ENCODE assay signal across 2 cellular contexts in the genomic region with DNA sequence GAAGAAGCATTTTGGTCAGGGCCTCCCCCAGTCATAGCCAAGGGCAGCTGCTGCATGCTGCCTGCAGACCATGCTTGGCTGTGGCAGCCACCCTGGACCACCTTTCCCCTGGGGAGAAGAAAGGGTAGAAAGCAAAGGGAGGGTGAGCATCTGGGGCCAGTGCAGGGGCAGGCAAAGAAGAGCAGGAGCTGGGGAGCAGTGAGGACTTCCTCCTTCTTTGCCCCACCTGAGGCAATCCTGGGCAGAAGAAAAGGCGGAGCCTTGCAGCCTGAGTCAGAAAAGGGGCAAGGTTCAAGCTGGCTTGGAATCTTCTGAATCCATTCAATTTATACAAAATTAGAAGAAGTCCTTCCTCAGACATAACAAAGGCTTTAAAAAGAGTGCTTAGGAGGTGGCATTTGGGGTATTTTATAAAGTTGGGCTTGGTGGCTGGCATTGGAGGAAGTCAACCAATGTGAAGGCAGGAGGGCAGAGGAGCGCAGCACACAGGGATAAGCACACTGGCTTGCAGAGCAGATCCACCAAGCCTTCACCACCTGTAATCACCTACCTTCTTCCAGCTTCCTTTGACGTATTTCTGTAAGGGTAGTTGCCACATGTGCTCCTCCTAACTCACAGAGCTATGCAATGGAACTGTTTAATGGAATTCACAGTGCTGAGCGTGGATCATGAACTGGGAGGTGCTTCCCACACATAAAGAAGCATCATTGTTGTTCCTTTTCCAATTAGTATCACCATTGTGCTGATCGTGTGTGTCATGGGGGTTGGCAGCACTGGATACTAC.
TF ChIP-seq lines count a peak whose summit lies in the region.

No MANE protein-coding gene starts in this region.

TF ChIP-seq in A549, 52 proteins besides CTCF, POLR2A, EP300 and RAD21:
- TF ChIP-seq CBX2 (IDR thresholded peaks at IDR 0.05; ENCODE audit: borderline replicate concordance, low read depth) (no peak), RFX5 (IDR thresholded peaks at IDR 0.05) (no peak), HOXA7 (CRISPR knock-in tag; IDR thresholded peaks at IDR 0.05) (no peak), CEBPB (IDR thresholded peaks at IDR 0.05) (no peak), HOXB5 (CRISPR knock-in tag; IDR thresholded peaks at IDR 0.05) (no peak), GATA3 (IDR thresholded peaks at IDR 0.05; ENCODE audit: borderline replicate concordance) (no peak), NPAS2 (CRISPR knock-in tag; IDR thresholded peaks at IDR 0.05; ENCODE audit: borderline replicate concordance) (no peak), FOXS1 (CRISPR knock-in tag; IDR thresholded peaks at IDR 0.05) (no peak), EHF (CRISPR knock-in tag; IDR thresholded peaks at IDR 0.05) (no peak), TP53 (CRISPR knock-in tag; IDR thresholded peaks at IDR 0.05) (no peak), JUN (IDR thresholded peaks at IDR 0.05) (no peak), SMC3 (IDR thresholded peaks at IDR 0.05) (no peak), BHLHE40 (IDR thresholded peaks at IDR 0.05; ENCODE audit: low read depth, low read length) (no peak), MAFK (IDR thresholded peaks at IDR 0.05; ENCODE audit: partially characterized antibody) (no peak), HDAC2 (IDR thresholded peaks at IDR 0.05) (no peak), FOSB (CRISPR knock-in tag; IDR thresholded peaks at IDR 0.05) (no peak), RNF2 (IDR thresholded peaks at IDR 0.05; ENCODE audit: borderline replicate concordance, low read depth) (no peak), HEYL (CRISPR knock-in tag; IDR thresholded peaks at IDR 0.05) (no peak), ZSCAN20 (CRISPR knock-in tag; IDR thresholded peaks at IDR 0.05) (no peak)
- TF ChIP-seq, protein P1, sequence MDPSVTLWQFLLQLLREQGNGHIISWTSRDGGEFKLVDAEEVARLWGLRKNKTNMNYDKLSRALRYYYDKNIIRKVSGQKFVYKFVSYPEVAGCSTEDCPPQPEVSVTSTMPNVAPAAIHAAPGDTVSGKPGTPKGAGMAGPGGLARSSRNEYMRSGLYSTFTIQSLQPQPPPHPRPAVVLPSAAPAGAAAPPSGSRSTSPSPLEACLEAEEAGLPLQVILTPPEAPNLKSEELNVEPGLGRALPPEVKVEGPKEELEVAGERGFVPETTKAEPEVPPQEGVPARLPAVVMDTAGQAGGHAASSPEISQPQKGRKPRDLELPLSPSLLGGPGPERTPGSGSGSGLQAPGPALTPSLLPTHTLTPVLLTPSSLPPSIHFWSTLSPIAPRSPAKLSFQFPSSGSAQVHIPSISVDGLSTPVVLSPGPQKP (IDR thresholded peaks at IDR 0.05; ENCODE audit: low read depth, low read length): no peak

TF ChIP-seq in K562, 482 proteins besides CTCF, POLR2A, EP300 and RAD21:
- no peak for TF ChIP-seq PHF21A (IDR thresholded peaks at IDR 0.05; ENCODE audit: borderline replicate concordance, low read depth)
- TF ChIP-seq SPI1 (IDR thresholded peaks at IDR 0.05; ENCODE audit: borderline replicate concordance, low read depth, low read length): peak; percentile 3; the same call in 1 of the 2 replicates
- TF ChIP-seq HSF4 (CRISPR knock-in tag; IDR thresholded peaks at IDR 0.05; ENCODE audit: borderline replicate concordance): no peak
- TF ChIP-seq NCOA1 (IDR thresholded peaks at IDR 0.05; ENCODE audit: low read depth): no peak
- TF ChIP-seq, protein P2, sequence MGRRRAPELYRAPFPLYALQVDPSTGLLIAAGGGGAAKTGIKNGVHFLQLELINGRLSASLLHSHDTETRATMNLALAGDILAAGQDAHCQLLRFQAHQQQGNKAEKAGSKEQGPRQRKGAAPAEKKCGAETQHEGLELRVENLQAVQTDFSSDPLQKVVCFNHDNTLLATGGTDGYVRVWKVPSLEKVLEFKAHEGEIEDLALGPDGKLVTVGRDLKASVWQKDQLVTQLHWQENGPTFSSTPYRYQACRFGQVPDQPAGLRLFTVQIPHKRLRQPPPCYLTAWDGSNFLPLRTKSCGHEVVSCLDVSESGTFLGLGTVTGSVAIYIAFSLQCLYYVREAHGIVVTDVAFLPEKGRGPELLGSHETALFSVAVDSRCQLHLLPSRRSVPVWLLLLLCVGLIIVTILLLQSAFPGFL (CRISPR knock-in tag; IDR thresholded peaks at IDR 0.05): no peak
- no peak for TF ChIP-seq HMG20A (CRISPR knock-in tag; conservative IDR thresholded peaks at IDR 0.05)
- TF ChIP-seq CXXC5 (CRISPR knock-in tag; IDR thresholded peaks at IDR 0.05): no peak
